ENCODE assay signal across 20 cellular contexts in genomic region chr13:112826565-112826964, GRCh38.
DNase-seq lines count a peak whose midpoint lies in the region; ATAC-seq and TF ChIP-seq lines count a peak whose summit lies in the region.
"Had no signal": no experiment of that assay in that cellular context is flagged by ENCODE, and none has a peak within 500 bp of the region (broad histone marks: within the 10 kb centered on the region; RNA-seq: fewer than 3 reads in every experiment).

No MANE protein-coding gene starts in this region.

- peaks cover 67% of the 10 kb centered on the region for H3K36me3 Mint-ChIP-seq in nephron progenitor cell (ENCODE audit: low read depth)
- peaks cover 42% of the 10 kb centered on the region for H3K36me3 Mint-ChIP-seq in progenitor cell of endocrine pancreas (ENCODE audit: insufficient read depth)
- H3K36me3 Mint-ChIP-seq in activated naive CD4-positive, alpha-beta T cell treated with anti-CD3 and anti-CD28 coated beads, Interleukin-2, amount 50 U/mL, for 72 hours: peaks cover 8 to 15% of the 10 kb centered on the region in 2 donors

- no peaks in the 10 kb centered on the region for H3K9me2 ChIP-seq in hepatocyte (replicated peaks; ENCODE audit: insufficient read depth)

- no peaks in the 10 kb centered on the region for H3K9me3 Mint-ChIP-seq in nephron progenitor cell
- no peaks in the 10 kb centered on the region for H3K9me3 Mint-ChIP-seq in progenitor cell of endocrine pancreas (ENCODE audit: low read depth)
- H3K9me3 Mint-ChIP-seq in activated naive CD4-positive, alpha-beta T cell treated with anti-CD3 and anti-CD28 coated beads, Interleukin-2, amount 50 U/mL, for 72 hours: no peaks in the 10 kb centered on the region
- H3K9me3 Mint-ChIP-seq: CD4-positive, CD25-positive, alpha-beta regulatory T cell; CD8-positive, alpha-beta T cell had no signal

- H3K9me3 ChIP-seq in left ventricle myocardium inferior (replicated peaks) (no peaks in the 10 kb centered on the region), hepatocyte (ENCODE audit: low read depth) (no peaks in the 10 kb centered on the region)
- H3K9me3 ChIP-seq: BLaER1, Caco-2, HAP-1 had no signal

- no peak overlapping the region for H2AFZ ChIP-seq in hepatocyte

- peaks cover 5% of the 10 kb centered on the region for H3K27me3 Mint-ChIP-seq in nephron progenitor cell (ENCODE audit: low read depth, poor library complexity)
- H3K27me3 Mint-ChIP-seq in progenitor cell of endocrine pancreas: no peaks in the 10 kb centered on the region
- H3K27me3 Mint-ChIP-seq: B cell; CD4-positive, CD25-positive, alpha-beta regulatory T cell had no signal

- no peak overlapping the region for H3K4me2 ChIP-seq in hepatocyte
- H3K4me2 ChIP-seq: BLaER1 had no signal

- H3K27ac Mint-ChIP-seq in nephron progenitor cell: peak overlapping the region; percentile 84
- peak overlapping the region; percentile 69 for H3K27ac Mint-ChIP-seq in progenitor cell of endocrine pancreas
- H3K27ac Mint-ChIP-seq in activated naive CD4-positive, alpha-beta T cell treated with anti-CD3 and anti-CD28 coated beads, Interleukin-2, amount 50 U/mL, for 72 hours: peak overlapping the region in 1 of 2 donors; percentile 82
- H3K27ac Mint-ChIP-seq: B cell; CD8-positive, alpha-beta T cell; HFFc6 had no signal

- H3K27ac ChIP-seq in left ventricle myocardium inferior (replicated peaks): no peak overlapping the region
- H3K27ac ChIP-seq in hepatocyte: no peak overlapping the region
- H3K27ac ChIP-seq: 22Rv1, BLaER1, C4-2B had no signal

- H3K4me3 Mint-ChIP-seq in nephron progenitor cell: no peak overlapping the region
- H3K4me3 Mint-ChIP-seq in progenitor cell of endocrine pancreas (ENCODE audit: low read depth): no peak overlapping the region
- H3K4me3 Mint-ChIP-seq: B cell; CD4-positive, CD25-positive, alpha-beta regulatory T cell; CD8-positive, alpha-beta T cell; HFFc6 had no signal

- no peak for TF ChIP-seq CTCF in left ventricle myocardium inferior (IDR thresholded peaks at IDR 0.05; ENCODE audit: borderline replicate concordance)
- no peak for TF ChIP-seq CTCF in nephron progenitor cell (IDR thresholded peaks at IDR 0.05)
- no peak for TF ChIP-seq CTCF in progenitor cell of endocrine pancreas (IDR thresholded peaks at IDR 0.05; ENCODE audit: unreplicated experiment)
- no peak for TF ChIP-seq CTCF in hepatocyte (IDR thresholded peaks at IDR 0.05; ENCODE audit: poor library complexity)

- H3K36me3 ChIP-seq in left ventricle myocardium inferior: peaks cover 78% of the 10 kb centered on the region
- no peaks in the 10 kb centered on the region for H3K36me3 ChIP-seq in hepatocyte (replicated peaks; ENCODE audit: insufficient read depth, low read depth)

- no peaks in the 10 kb centered on the region for H3K79me2 ChIP-seq in hepatocyte

- DNase-seq in Right ventricle myocardium superior (peak; percentile 13), left ventricle myocardium inferior (no peak), nephron progenitor cell (no peak), progenitor cell of endocrine pancreas (ENCODE audit: low spot score, unreplicated experiment) (no peak), NCI-H146 treated with DMSO at 0.1 percent for 48 hours (lab: John Stamatoyannopoulos, UW; ENCODE audit: unreplicated experiment) (no peak), hepatocyte (ENCODE audit: low spot score) (no peak)
- DNase-seq in activated naive CD4-positive, alpha-beta T cell treated with anti-CD3 and anti-CD28 coated beads, Interleukin-2, amount 50 U/mL, for 72 hours (ENCODE audit: low spot score in 2 of 2): no peak
- DNase-seq: Caco-2; CD4-positive, CD25-positive, alpha-beta regulatory T cell; CD8-positive, alpha-beta T cell; DMS153; DND-41; GOT3; HFFc6 had no signal

- H3K4me3 ChIP-seq in left ventricle myocardium inferior: no peak overlapping the region
- no peak overlapping the region for H3K4me3 ChIP-seq in hepatocyte
- H3K4me3 ChIP-seq: BLaER1, HAP-1 had no signal

- intact Hi-C loops in Right ventricle myocardium superior (cut with DNase I): no loop called here
- intact Hi-C loops in left ventricle myocardium inferior (cut with micrococcal nuclease): no loop called here

- H3K4me1 ChIP-seq in left ventricle myocardium inferior: peaks cover 14% of the 10 kb centered on the region
- H3K4me1 ChIP-seq in hepatocyte (ENCODE audit: insufficient read depth): no peaks in the 10 kb centered on the region
- H3K4me1 ChIP-seq: Caco-2 had no signal

- ATAC-seq in Right ventricle myocardium superior (ENCODE audit: poor library complexity) (no peak), HG02981 (IDR thresholded peaks at IDR 0.05; ENCODE audit: unreplicated experiment) (no peak)
- ATAC-seq in activated naive CD4-positive, alpha-beta T cell treated with anti-CD3 and anti-CD28 coated beads, Interleukin-2, amount 50 U/mL, for 72 hours: no peak
- ATAC-seq: CD8-positive, alpha-beta T cell had no signal

- no peaks in the 10 kb centered on the region for H4K20me1 ChIP-seq in hepatocyte (ENCODE audit: insufficient read depth, poor library complexity, severe bottlenecking)
- H4K20me1 ChIP-seq: BLaER1 had no signal

- H3K27me3 ChIP-seq in left ventricle myocardium inferior (ENCODE audit: low read depth) (no peaks in the 10 kb centered on the region), hepatocyte (no peaks in the 10 kb centered on the region)
- H3K27me3 ChIP-seq: BLaER1 had no signal

- 91% methylated on average over 14 of the region's 14 CpGs for whole genome bisulfite sequencing in hepatocyte (ENCODE audit: low lambda C conversion rate, missing lambda C conversion rate)

- H3K4me1 Mint-ChIP-seq in nephron progenitor cell: no peaks in the 10 kb centered on the region
- peaks cover 12% of the 10 kb centered on the region for H3K4me1 Mint-ChIP-seq in progenitor cell of endocrine pancreas (ENCODE audit: low read depth)
- H3K4me1 Mint-ChIP-seq: B cell; CD4-positive, CD25-positive, alpha-beta regulatory T cell had no signal
